Comparison of ENCODE assay signal across 10 cellular contexts in genomic region chr12:1918081-1918874, GRCh38. TPM values are rescaled to one million over a fixed set of nuclear protein-coding genes. Genes with fewer than 3 reads are reported as not detected.
DNase-seq lines count a peak whose midpoint lies in the region; ATAC-seq and TF ChIP-seq lines count a peak whose summit lies in the region.
"Had no signal": no experiment of that assay in that cellular context is flagged by ENCODE, and none has a peak within 500 bp of the region (broad histone marks: within the 10 kb centered on the region; RNA-seq: fewer than 3 reads in every experiment).

A gene with protein sequence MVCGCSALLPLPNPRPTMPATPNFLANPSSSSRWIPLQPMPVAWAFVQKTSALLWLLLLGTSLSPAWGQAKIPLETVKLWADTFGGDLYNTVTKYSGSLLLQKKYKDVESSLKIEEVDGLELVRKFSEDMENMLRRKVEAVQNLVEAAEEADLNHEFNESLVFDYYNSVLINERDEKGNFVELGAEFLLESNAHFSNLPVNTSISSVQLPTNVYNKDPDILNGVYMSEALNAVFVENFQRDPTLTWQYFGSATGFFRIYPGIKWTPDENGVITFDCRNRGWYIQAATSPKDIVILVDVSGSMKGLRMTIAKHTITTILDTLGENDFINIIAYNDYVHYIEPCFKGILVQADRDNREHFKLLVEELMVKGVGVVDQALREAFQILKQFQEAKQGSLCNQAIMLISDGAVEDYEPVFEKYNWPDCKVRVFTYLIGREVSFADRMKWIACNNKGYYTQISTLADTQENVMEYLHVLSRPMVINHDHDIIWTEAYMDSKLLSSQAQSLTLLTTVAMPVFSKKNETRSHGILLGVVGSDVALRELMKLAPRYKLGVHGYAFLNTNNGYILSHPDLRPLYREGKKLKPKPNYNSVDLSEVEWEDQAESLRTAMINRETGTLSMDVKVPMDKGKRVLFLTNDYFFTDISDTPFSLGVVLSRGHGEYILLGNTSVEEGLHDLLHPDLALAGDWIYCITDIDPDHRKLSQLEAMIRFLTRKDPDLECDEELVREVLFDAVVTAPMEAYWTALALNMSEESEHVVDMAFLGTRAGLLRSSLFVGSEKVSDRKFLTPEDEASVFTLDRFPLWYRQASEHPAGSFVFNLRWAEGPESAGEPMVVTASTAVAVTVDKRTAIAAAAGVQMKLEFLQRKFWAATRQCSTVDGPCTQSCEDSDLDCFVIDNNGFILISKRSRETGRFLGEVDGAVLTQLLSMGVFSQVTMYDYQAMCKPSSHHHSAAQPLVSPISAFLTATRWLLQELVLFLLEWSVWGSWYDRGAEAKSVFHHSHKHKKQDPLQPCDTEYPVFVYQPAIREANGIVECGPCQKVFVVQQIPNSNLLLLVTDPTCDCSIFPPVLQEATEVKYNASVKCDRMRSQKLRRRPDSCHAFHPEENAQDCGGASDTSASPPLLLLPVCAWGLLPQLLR (minus strand): TSS chr12:1918652. CDS start chr12:1918473, 179 bp downstream.

- peaks cover 19% of the 10 kb centered on the region for H3K27me3 Mint-ChIP-seq in activated naive CD8-positive, alpha-beta T cell treated with anti-CD3 and anti-CD28 coated beads, Interleukin-2, amount 10 ng/mL, durations not matched to agents 7 days and 5 days
- peaks cover 4% of the 10 kb centered on the region for H3K27me3 Mint-ChIP-seq in activated naive CD8-positive, alpha-beta T cell treated with anti-CD3 and anti-CD28 coated beads for 36 hours
- peaks cover 11% of the 10 kb centered on the region for H3K27me3 Mint-ChIP-seq in activated CD4-positive, alpha-beta memory T cell treated with anti-CD3 and anti-CD28 coated beads, Interleukin-2, amount 10 ng/mL, durations not matched to agents 7 days and 5 days
- H3K27me3 Mint-ChIP-seq in activated T-helper 1 cell treated with anti-CD3 and anti-CD28 coated beads, Interleukin-12 subunit alpha, Interleukin-12 subunit beta, Interleukin-2, Interleukin-4 antibody, amounts not matched to agents 30 ng/mL and 10 ng/mL and 1 ng/mL, durations not matched to agents 14 hours and 24 hours and 36 hours (ENCODE audit: insufficient read depth), result peaks cover 17% of the 10 kb centered on the region
- H3K27me3 Mint-ChIP-seq: activated CD4-positive, alpha-beta T cell treated with anti-CD3 and anti-CD28 coated beads for 36 hours had no signal

- WGBS in lung, 2 donors, result 38 to 60% methylated on average over 18 of the region's 18 CpGs
- 49 to 50% methylated on average over 13 to 17 of the region's 18 CpGs for WGBS in tibial nerve, 2 donors

- H3K27ac Mint-ChIP-seq in activated naive CD8-positive, alpha-beta T cell treated with anti-CD3 and anti-CD28 coated beads, Interleukin-2, amount 10 ng/mL, durations not matched to agents 7 days and 5 days, result peak within 1 kb of the TSS; percentile 17
- H3K27ac Mint-ChIP-seq in activated naive CD8-positive, alpha-beta T cell treated with anti-CD3 and anti-CD28 coated beads for 36 hours, result no peak within 1 kb of the TSS
- no peak within 1 kb of the TSS for H3K27ac Mint-ChIP-seq in activated CD4-positive, alpha-beta memory T cell treated with anti-CD3 and anti-CD28 coated beads, Interleukin-2, amount 10 ng/mL, durations not matched to agents 7 days and 5 days
- H3K27ac Mint-ChIP-seq in activated T-helper 1 cell treated with anti-CD3 and anti-CD28 coated beads, Interleukin-12 subunit alpha, Interleukin-12 subunit beta, Interleukin-2, Interleukin-4 antibody, amounts not matched to agents 30 ng/mL and 10 ng/mL and 1 ng/mL, durations not matched to agents 14 hours and 24 hours and 36 hours, result no peak within 1 kb of the TSS
- H3K27ac Mint-ChIP-seq: activated CD4-positive, alpha-beta T cell treated with anti-CD3 and anti-CD28 coated beads for 36 hours had no signal

- POLR2A ChIA-PET in activated naive CD8-positive, alpha-beta T cell treated with anti-CD3 and anti-CD28 coated beads, Interleukin-2, amount 10 ng/mL, durations not matched to agents 7 days and 5 days (lab: Charles Lee), result no interaction called here
- POLR2A ChIA-PET in activated CD4-positive, alpha-beta memory T cell treated with anti-CD3 and anti-CD28 coated beads, Interleukin-2, amount 10 ng/mL, durations not matched to agents 7 days and 5 days (lab: Charles Lee), result interaction anchor here (0.8 kb wide), 1 partner anchor 121 kb away, joined by 4 read pairs; no protein-coding TSS in a partner anchor

- H3K27ac ChIP-seq in lung (ENCODE audit: low read depth in 1 of 2, low read length in 1 of 2) (peak within 1 kb of the TSS in 1 of 2 donors; percentile 33), tibial nerve (peak within 1 kb of the TSS in 3 of 4 donors; percentile 26 to 75 (median 59))

- no peaks in the 10 kb centered on the region for H3K9me3 Mint-ChIP-seq in activated naive CD8-positive, alpha-beta T cell treated with anti-CD3 and anti-CD28 coated beads, Interleukin-2, amount 10 ng/mL, durations not matched to agents 7 days and 5 days
- H3K9me3 Mint-ChIP-seq in activated naive CD8-positive, alpha-beta T cell treated with anti-CD3 and anti-CD28 coated beads for 36 hours, result no peaks in the 10 kb centered on the region
- no peaks in the 10 kb centered on the region for H3K9me3 Mint-ChIP-seq in activated CD4-positive, alpha-beta memory T cell treated with anti-CD3 and anti-CD28 coated beads, Interleukin-2, amount 10 ng/mL, durations not matched to agents 7 days and 5 days
- no peaks in the 10 kb centered on the region for H3K9me3 Mint-ChIP-seq in activated T-helper 1 cell treated with anti-CD3 and anti-CD28 coated beads, Interleukin-12 subunit alpha, Interleukin-12 subunit beta, Interleukin-2, Interleukin-4 antibody, amounts not matched to agents 30 ng/mL and 10 ng/mL and 1 ng/mL, durations not matched to agents 14 hours and 24 hours and 36 hours

- H3K4me1 Mint-ChIP-seq in activated naive CD8-positive, alpha-beta T cell treated with anti-CD3 and anti-CD28 coated beads, Interleukin-2, amount 10 ng/mL, durations not matched to agents 7 days and 5 days, result peaks cover 25% of the 10 kb centered on the region
- peaks cover 12% of the 10 kb centered on the region for H3K4me1 Mint-ChIP-seq in activated naive CD8-positive, alpha-beta T cell treated with anti-CD3 and anti-CD28 coated beads for 36 hours
- peaks cover 19% of the 10 kb centered on the region for H3K4me1 Mint-ChIP-seq in activated CD4-positive, alpha-beta memory T cell treated with anti-CD3 and anti-CD28 coated beads, Interleukin-2, amount 10 ng/mL, durations not matched to agents 7 days and 5 days
- peaks cover 11% of the 10 kb centered on the region for H3K4me1 Mint-ChIP-seq in activated T-helper 1 cell treated with anti-CD3 and anti-CD28 coated beads, Interleukin-12 subunit alpha, Interleukin-12 subunit beta, Interleukin-2, Interleukin-4 antibody, amounts not matched to agents 30 ng/mL and 10 ng/mL and 1 ng/mL, durations not matched to agents 14 hours and 24 hours and 36 hours (ENCODE audit: low read depth)

- CTCF ChIA-PET in activated CD4-positive, alpha-beta memory T cell treated with anti-CD3 and anti-CD28 coated beads, Interleukin-2, amount 10 ng/mL, durations not matched to agents 7 days and 5 days (lab: Charles Lee), result interaction anchor here (1.7 kb wide), 1 partner anchor 22 kb away, joined by 7 read pairs; no protein-coding TSS in a partner anchor

- TF ChIP-seq POLR2A in tibial nerve (IDR thresholded peaks at IDR 0.05), result no peak

- H3K27me3 ChIP-seq in lung (ENCODE audit: control insufficient read depth, insufficient read depth) (no peaks in the 10 kb centered on the region), tibial nerve (no peaks in the 10 kb centered on the region)

- H3K4me1 ChIP-seq in lung (ENCODE audit: control insufficient read depth in 2 of 2, insufficient read depth in 2 of 2, low read length in 2 of 2) (peaks cover 0 to 2% of the 10 kb centered on the region in 2 donors), tibial nerve (no peaks in the 10 kb centered on the region)

- no peak for ATAC-seq in activated naive CD8-positive, alpha-beta T cell treated with anti-CD3 and anti-CD28 coated beads, Interleukin-2, amount 10 ng/mL, durations not matched to agents 7 days and 5 days (ENCODE audit: low read depth)
- ATAC-seq in lung (ENCODE audit: insufficient read depth, low FRiP score), result no peak
- ATAC-seq: activated CD4-positive, alpha-beta T cell treated with anti-CD3 and anti-CD28 coated beads for 36 hours had no signal

- DNase-seq in activated naive CD8-positive, alpha-beta T cell treated with anti-CD3 and anti-CD28 coated beads, Interleukin-2, amount 10 ng/mL, durations not matched to agents 7 days and 5 days, result no peak
- no peak for DNase-seq in activated naive CD8-positive, alpha-beta T cell treated with anti-CD3 and anti-CD28 coated beads for 36 hours
- peak; percentile 11 for DNase-seq in activated CD4-positive, alpha-beta memory T cell treated with anti-CD3 and anti-CD28 coated beads, Interleukin-2, amount 10 ng/mL, durations not matched to agents 7 days and 5 days
- peak; percentile 27 for DNase-seq in lung (ENCODE audit: low spot score)
- peak in 1 of 2 donors; percentile 3 for DNase-seq in tibial nerve (ENCODE audit: low spot score in 2 of 2)
- DNase-seq in GM19240 (ENCODE audit: insufficient read length, low spot score), result no peak
- DNase-seq in activated T-helper 1 cell treated with anti-CD3 and anti-CD28 coated beads, Interleukin-12 subunit alpha, Interleukin-12 subunit beta, Interleukin-2, Interleukin-4 antibody, amounts not matched to agents 30 ng/mL and 10 ng/mL and 1 ng/mL, durations not matched to agents 14 hours and 24 hours and 36 hours (ENCODE audit: low spot score), result no peak
- no peak for DNase-seq in superior temporal gyrus (ENCODE audit: extremely low spot score)
- DNase-seq: activated CD4-positive, alpha-beta T cell treated with anti-CD3 and anti-CD28 coated beads for 36 hours; mesenchymal stem cell had no signal

- peaks cover 2% of the 10 kb centered on the region for H3K36me3 Mint-ChIP-seq in activated naive CD8-positive, alpha-beta T cell treated with anti-CD3 and anti-CD28 coated beads, Interleukin-2, amount 10 ng/mL, durations not matched to agents 7 days and 5 days
- no peaks in the 10 kb centered on the region for H3K36me3 Mint-ChIP-seq in activated naive CD8-positive, alpha-beta T cell treated with anti-CD3 and anti-CD28 coated beads for 36 hours
- H3K36me3 Mint-ChIP-seq in activated CD4-positive, alpha-beta memory T cell treated with anti-CD3 and anti-CD28 coated beads, Interleukin-2, amount 10 ng/mL, durations not matched to agents 7 days and 5 days (ENCODE audit: low read depth), result no peaks in the 10 kb centered on the region
- H3K36me3 Mint-ChIP-seq in activated T-helper 1 cell treated with anti-CD3 and anti-CD28 coated beads, Interleukin-12 subunit alpha, Interleukin-12 subunit beta, Interleukin-2, Interleukin-4 antibody, amounts not matched to agents 30 ng/mL and 10 ng/mL and 1 ng/mL, durations not matched to agents 14 hours and 24 hours and 36 hours (ENCODE audit: low read depth), result peaks cover 3% of the 10 kb centered on the region

- H3K36me3 ChIP-seq in lung (ENCODE audit: control insufficient read depth in 2 of 2, insufficient read depth in 2 of 2, low read length in 2 of 2) (no peaks in the 10 kb centered on the region), tibial nerve (no peaks in the 10 kb centered on the region)

- H3K4me3 Mint-ChIP-seq in activated naive CD8-positive, alpha-beta T cell treated with anti-CD3 and anti-CD28 coated beads, Interleukin-2, amount 10 ng/mL, durations not matched to agents 7 days and 5 days, result no peak within 1 kb of the TSS
- H3K4me3 Mint-ChIP-seq in activated naive CD8-positive, alpha-beta T cell treated with anti-CD3 and anti-CD28 coated beads for 36 hours, result no peak within 1 kb of the TSS
- no peak within 1 kb of the TSS for H3K4me3 Mint-ChIP-seq in activated CD4-positive, alpha-beta memory T cell treated with anti-CD3 and anti-CD28 coated beads, Interleukin-2, amount 10 ng/mL, durations not matched to agents 7 days and 5 days
- H3K4me3 Mint-ChIP-seq in activated T-helper 1 cell treated with anti-CD3 and anti-CD28 coated beads, Interleukin-12 subunit alpha, Interleukin-12 subunit beta, Interleukin-2, Interleukin-4 antibody, amounts not matched to agents 30 ng/mL and 10 ng/mL and 1 ng/mL, durations not matched to agents 14 hours and 24 hours and 36 hours, result no peak within 1 kb of the TSS
- H3K4me3 Mint-ChIP-seq: activated CD4-positive, alpha-beta T cell treated with anti-CD3 and anti-CD28 coated beads for 36 hours had no signal

- no peak for TF ChIP-seq CTCF in lung (IDR thresholded peaks at IDR 0.05; ENCODE audit: control extremely low read depth, extremely low read depth)
- no peak for TF ChIP-seq CTCF in tibial nerve (IDR thresholded peaks at IDR 0.05)

- TF ChIP-seq EP300 in tibial nerve (IDR thresholded peaks at IDR 0.05), result no peak

- intact Hi-C loops in activated T-helper 1 cell treated with anti-CD3 and anti-CD28 coated beads, Interleukin-12 subunit alpha, Interleukin-12 subunit beta, Interleukin-2, Interleukin-4 antibody, amounts not matched to agents 30 ng/mL and 10 ng/mL and 1 ng/mL, durations not matched to agents 14 hours and 24 hours and 36 hours (cut with micrococcal nuclease), result no loop called here

- peak within 1 kb of the TSS; percentile 7 for H3K4me3 ChIP-seq in lung
- H3K4me3 ChIP-seq in tibial nerve, result peak within 1 kb of the TSS in 1 of 4 donors; percentile 36

- H3K9me3 ChIP-seq in lung (ENCODE audit: control insufficient read depth in 2 of 2, insufficient read depth in 1 of 2, low read length in 1 of 2) (no peaks in the 10 kb centered on the region), tibial nerve (no peaks in the 10 kb centered on the region)

RNA-seq across cellular contexts. Expression of the gene that starts here (rescaled TPM):
- total RNA-seq in activated naive CD8-positive, alpha-beta T cell treated with anti-CD3 and anti-CD28 coated beads, Interleukin-2, amount 10 ng/mL, durations not matched to agents 7 days and 5 days, result 10 to 100 TPM in 1 of 2 experiments, 1 to 10 TPM in 1; 8.0 to 10.4 TPM
- 1 to 10 TPM; 3.8 to 4.0 TPM for total RNA-seq in activated naive CD8-positive, alpha-beta T cell treated with anti-CD3 and anti-CD28 coated beads for 36 hours
- 10 to 100 TPM; 20.8 to 23.6 TPM for total RNA-seq in activated CD4-positive, alpha-beta memory T cell treated with anti-CD3 and anti-CD28 coated beads, Interleukin-2, amount 10 ng/mL, durations not matched to agents 7 days and 5 days
- total RNA-seq in lung (10 to 100 TPM in 1 of 2 donors, 1 to 10 TPM in 1; 1.5 to 12.6 TPM), tibial nerve (10 to 100 TPM; 10.1 to 16.2 (median 11.4) TPM)
- polyA plus RNA-seq in lung, result 10 to 100 TPM in 1 of 2 donors, 1 to 10 TPM in 1; 2.9 to 11.7 TPM
- total RNA-seq in activated T-helper 1 cell treated with anti-CD3 and anti-CD28 coated beads, Interleukin-12 subunit alpha, Interleukin-12 subunit beta, Interleukin-2, Interleukin-4 antibody, amounts not matched to agents 30 ng/mL and 10 ng/mL and 1 ng/mL, durations not matched to agents 14 hours and 24 hours and 36 hours, result 6.1 and 6.3 TPM in 2 replicates

Comparison
In these comparisons a context has a peak if more than half of its experiments do, and no peak if none do; other contexts are left out.
1. DNase-seq: peak in activated CD4-positive, alpha-beta memory T cell treated with anti-CD3 and anti-CD28 coated beads, Interleukin-2, amount 10 ng/mL, durations not matched to agents 7 days and 5 days (single experiment) and lung (single experiment); none in activated naive CD8-positive, alpha-beta T cell treated with anti-CD3 and anti-CD28 coated beads, Interleukin-2, amount 10 ng/mL, durations not matched to agents 7 days and 5 days (single experiment), activated naive CD8-positive, alpha-beta T cell treated with anti-CD3 and anti-CD28 coated beads for 36 hours (single experiment), GM19240 (single experiment), activated T-helper 1 cell treated with anti-CD3 and anti-CD28 coated beads, Interleukin-12 subunit alpha, Interleukin-12 subunit beta, Interleukin-2, Interleukin-4 antibody, amounts not matched to agents 30 ng/mL and 10 ng/mL and 1 ng/mL, durations not matched to agents 14 hours and 24 hours and 36 hours (single experiment) and superior temporal gyrus (single experiment).